1 cellular context compared by ENCODE assay signal in genomic region chr5:10555134-10555733, GRCh38.
TF ChIP-seq lines count a peak whose summit lies in the region.

No MANE protein-coding gene starts in this region.

TF ChIP-seq in H1, 55 proteins besides CTCF, POLR2A, EP300 and RAD21 (continued from another document):
- TF ChIP-seq TAF7 (optimal IDR thresholded peaks at IDR 0.05; ENCODE audit: borderline replicate concordance, low read depth, low read length) (no peak), TCF12 (IDR thresholded peaks at IDR 0.05; ENCODE audit: low read depth, low read length) (no peak), SP1 (IDR thresholded peaks at IDR 0.05; ENCODE audit: low read depth, low read length) (no peak)
TF ChIP-seq in H1: peak in this region for 0.
